ENCODE assay signal across 14 cellular contexts in genomic region chr2:217953011-217953481, GRCh38. TPM values are rescaled to one million over a fixed set of nuclear protein-coding genes. Genes with fewer than 3 reads are reported as not detected.
DNase-seq lines count a peak whose midpoint lies in the region; ATAC-seq and TF ChIP-seq lines count a peak whose summit lies in the region.
"Had no signal": no experiment of that assay in that cellular context is flagged by ENCODE, and none has a peak within 500 bp of the region (broad histone marks: within the 10 kb centered on the region; RNA-seq: fewer than 3 reads in every experiment).

No MANE protein-coding gene starts in this region.

- H3K27ac ChIP-seq in subcutaneous abdominal adipose tissue (ENCODE audit: low read depth, low read length) (peak overlapping the region; percentile 62), A673 (ENCODE audit: low read depth, low read length, poor library complexity, severe bottlenecking) (no peak overlapping the region)

- no peak overlapping the region for H3K9ac ChIP-seq in subcutaneous abdominal adipose tissue (ENCODE audit: low read length in 5 of 5)
- H3K9ac ChIP-seq: SK-N-SH had no signal

- no peaks in the 10 kb centered on the region for H3K27me3 ChIP-seq in subcutaneous abdominal adipose tissue (ENCODE audit: control insufficient read depth in 5 of 5, insufficient read depth in 4 of 5, low read length in 5 of 5)
- no peaks in the 10 kb centered on the region for H3K27me3 ChIP-seq in A673 (replicated peaks; ENCODE audit: insufficient read depth, low read depth, low read length, poor library complexity)

- H3K9me3 ChIP-seq in mucosa of descending colon (no peaks in the 10 kb centered on the region), subcutaneous abdominal adipose tissue (ENCODE audit: control insufficient read depth in 5 of 5, low read length in 5 of 5) (no peaks in the 10 kb centered on the region), A673 (ENCODE audit: low read depth, low read length, poor library complexity, severe bottlenecking) (no peaks in the 10 kb centered on the region)
- H3K9me3 ChIP-seq: SK-N-SH had no signal

- peaks cover 1 to 24% (median 20%) of the 10 kb centered on the region in 5 donors for H3K27me3 Mint-ChIP-seq in naive thymus-derived CD8-positive, alpha-beta T cell

- no peak overlapping the region for H3K4me3 Mint-ChIP-seq in naive thymus-derived CD8-positive, alpha-beta T cell

- intact Hi-C loops in Right ventricle myocardium inferior (cut with DNase I) (no loop called here), mucosa of descending colon (cut with DNase I, micrococcal nuclease) (no loop called here), A673 (cut with micrococcal nuclease; ENCODE audit: unreplicated experiment) (no loop called here)

- no peaks in the 10 kb centered on the region for H3K9me3 Mint-ChIP-seq in naive thymus-derived CD8-positive, alpha-beta T cell

- POLR2A ChIA-PET in naive thymus-derived CD8-positive, alpha-beta T cell (lab: Charles Lee), result no interaction called here
- POLR2A ChIA-PET in A673 (lab: Charles Lee; ENCODE audit: low non-redundant PET), result no interaction called here

- DNase-seq in astrocyte of the hippocampus (ENCODE audit: low read depth, low spot score) (peak; percentile 38), Right ventricle myocardium inferior (ENCODE audit: missing footprints) (peak; percentile 83), mucosa of descending colon (peak in 1 of 3 donors; percentile 43), SK-N-DZ (ENCODE audit: low spot score) (no peak), A673 (ENCODE audit: low spot score) (no peak), DMS53 treated with DMSO at 0.1 percent for 48 hours (lab: John Stamatoyannopoulos, UW; ENCODE audit: unreplicated experiment) (no peak)
- no peak for DNase-seq in naive thymus-derived CD8-positive, alpha-beta T cell
- DNase-seq: activated CD4-positive, alpha-beta T cell treated with anti-CD3 and anti-CD28 coated beads, Interleukin-2, amount 50 U/mL, for 48 hours; DMS 273 treated with DMSO at 0.1 percent for 48 hours; effector CD8-positive, alpha-beta T cell; NCI-H187; NCI-H510A treated with DMSO at 0.1 percent for 48 hours; SK-N-SH had no signal

- no peaks in the 10 kb centered on the region for H3K36me3 Mint-ChIP-seq in naive thymus-derived CD8-positive, alpha-beta T cell

- ATAC-seq in Right ventricle myocardium inferior (peak; percentile 69), mucosa of descending colon (peak; percentile 11)
- ATAC-seq in naive thymus-derived CD8-positive, alpha-beta T cell, result no peak

- H3K4me3 ChIP-seq in mucosa of descending colon, result no peak overlapping the region
- H3K4me3 ChIP-seq in subcutaneous abdominal adipose tissue (ENCODE audit: low read depth in 1 of 5, low read length in 5 of 5), result no peak overlapping the region
- no peak overlapping the region for H3K4me3 ChIP-seq in A673 (ENCODE audit: low read depth, low read length, poor library complexity, severe bottlenecking)

- H3K36me3 ChIP-seq in mucosa of descending colon (ENCODE audit: low read depth) (no peaks in the 10 kb centered on the region), subcutaneous abdominal adipose tissue (ENCODE audit: control insufficient read depth in 5 of 5, insufficient read depth in 5 of 5, low read length in 5 of 5) (peaks cover 0 to 5% (median under 1%) of the 10 kb centered on the region in 5 donors), A673 (ENCODE audit: insufficient read depth, low read length, poor library complexity, severe bottlenecking) (no peaks in the 10 kb centered on the region)

- CTCF ChIA-PET in A673 (lab: Charles Lee), result interaction anchor here (1.0 kb wide), 1 partner anchor 116 kb away, joined by 3 read pairs; no protein-coding TSS in a partner anchor

- H3K27ac Mint-ChIP-seq in naive thymus-derived CD8-positive, alpha-beta T cell, result no peak overlapping the region

- TF ChIP-seq CTCF in mucosa of descending colon (IDR thresholded peaks at IDR 0.05) (no peak), A673 (conservative IDR thresholded peaks at IDR 0.05; ENCODE audit: low read depth, low read length) (no peak)

- no peaks in the 10 kb centered on the region for H3K4me1 Mint-ChIP-seq in naive thymus-derived CD8-positive, alpha-beta T cell

- H3K4me1 ChIP-seq in mucosa of descending colon (ENCODE audit: low read depth) (no peaks in the 10 kb centered on the region), subcutaneous abdominal adipose tissue (ENCODE audit: control insufficient read depth in 5 of 5, insufficient read depth in 5 of 5, low read length in 5 of 5) (peaks cover 7 to 88% (median 67%) of the 10 kb centered on the region in 5 donors), A673 (ENCODE audit: insufficient read depth, low read length, poor library complexity, severe bottlenecking) (no peaks in the 10 kb centered on the region)

- no TSS peak for BruUV-seq in A673 (replicated peaks; lab: Mats Ljungman, UMichigan)

RNA-seq across cellular contexts. Expression of gene TNS1, which starts 49.7 kb away (rescaled TPM):
- total RNA-seq in Right ventricle myocardium inferior (705 TPM), mucosa of descending colon (1,000 to 10,000 TPM in 1 of 3 donors, 100 to 1,000 TPM in 1, 10 to 100 TPM in 1; 43.8 to 1,458 (median 121) TPM), A673 (2021) (88.9 and 99.6 TPM in 2 replicates)
- 3.5 and 3.9 TPM in 2 replicates for polyA plus RNA-seq in SK-N-DZ (2014; cell fraction: cytosol; rRNA removed)
- polyA plus RNA-seq in SK-N-DZ (2014; cell fraction: nucleus; rRNA removed), result 3.5 and 10.2 TPM in 2 replicates
- total RNA-seq in naive thymus-derived CD8-positive, alpha-beta T cell, result under 1 TPM; 0.21 to 0.47 TPM
- not detected for polyA plus RNA-seq in naive thymus-derived CD8-positive, alpha-beta T cell

Comparison
In these comparisons a context has a peak if more than half of its experiments do, and no peak if none do; other contexts are left out.
1. DNase-seq: peak in astrocyte of the hippocampus (single experiment) and Right ventricle myocardium inferior (single experiment); none in SK-N-DZ (single experiment), naive thymus-derived CD8-positive, alpha-beta T cell (0 of 10), A673 (single experiment) and DMS53 treated with DMSO at 0.1 percent for 48 hours (single experiment).
2. ATAC-seq: peak in Right ventricle myocardium inferior (single experiment) and mucosa of descending colon (single experiment); none in naive thymus-derived CD8-positive, alpha-beta T cell (0 of 2).
3. RNA of gene TNS1, which starts 49.7 kb away (total RNA-seq): 705 TPM in Right ventricle myocardium inferior (single experiment), 43.8 to 1,458 TPM in mucosa of descending colon and 88.9 to 99.6 TPM in A673; 0.21 to 0.47 TPM in naive thymus-derived CD8-positive, alpha-beta T cell; every median in the first group is over 10 times any median in the second.